ENCODE assay signal across 17 cellular contexts in genomic region chr7:139623518-139623917, GRCh38.
A peak's percentile ranks its signal among the peaks of the same experiment; 100 is the strongest.
DNase-seq lines count a peak whose midpoint lies in the region; ATAC-seq and TF ChIP-seq lines count a peak whose summit lies in the region.
"Had no signal": no experiment of that assay in that cellular context is flagged by ENCODE, and none has a peak within 500 bp of the region (broad histone marks: within the 10 kb centered on the region; RNA-seq: fewer than 3 reads in every experiment).

No MANE protein-coding gene starts in this region.

- in situ Hi-C loops in IMR-90 (cut with MboI; ENCODE audit: low sequenced_read_pairs): no loop called here

- no peak overlapping the region for H3K27ac ChIP-seq in right atrium auricular region
- no peak overlapping the region for H3K27ac ChIP-seq in IMR-90 (ENCODE audit: insufficient read depth, low read length)
- H3K27ac ChIP-seq: C4-2B, esophagus muscularis mucosa, heart left ventricle had no signal

- no TSS peak for BruUV-seq in IMR-90 (replicated peaks; lab: Mats Ljungman, UMichigan)

- TF ChIP-seq POLR2A in IMR-90 (IDR thresholded peaks at IDR 0.05; ENCODE audit: low read depth, low read length): no peak

- no peak overlapping the region for H2BK5ac ChIP-seq in IMR-90 (ENCODE audit: low read depth, low read length, poor library complexity, severe bottlenecking)

- TF ChIP-seq CTCF in right atrium auricular region (IDR thresholded peaks at IDR 0.05): no peak
- TF ChIP-seq CTCF in IMR-90 (conservative IDR thresholded peaks at IDR 0.05; ENCODE audit: low read depth, low read length): no peak
- TF ChIP-seq CTCF in cardiac fibroblast (IDR thresholded peaks at IDR 0.05; ENCODE audit: low read depth, low read length): no peak

- peaks cover 22% of the 10 kb centered on the region; the same call in 1 of the 2 replicates for H3K9me1 ChIP-seq in IMR-90 (ENCODE audit: insufficient read depth, low read length)

- TF ChIP-seq RAD21 in IMR-90 (IDR thresholded peaks at IDR 0.05; ENCODE audit: low read length): no peak

- DNase-seq in right atrium auricular region (ENCODE audit: low spot score) (peak; percentile 54), Right ventricle myocardium superior (no peak), IMR-90 (peak; percentile 17), cardiac fibroblast (ENCODE audit: low read depth in 2 of 2) (peak; percentile 22 to 29), H7 (no peak), DMS53 (lab: John Stamatoyannopoulos, UW) (no peak)
- DNase-seq in stimulated activated naive CD8-positive, alpha-beta T cell treated with anti-CD3 and anti-CD28 coated beads, Interleukin-15, amount 100 ng/mL, for 72 hours: peak in 1 of 2 donors; percentile 16
- DNase-seq: heart left ventricle; MG63; NCI-H2081 treated with DMSO at 0.1 percent for 48 hours; nucleus accumbens; stimulated activated CD4-positive, alpha-beta T cell treated with anti-CD3 and anti-CD28 coated beads, Interleukin-2, amount 100 ng/mL, for 48 hours; stimulated activated CD8-positive, alpha-beta memory T cell treated with anti-CD3 and anti-CD28 coated beads, Interleukin-4, amount 100 ng/mL, for 48 hours had no signal

- no peak overlapping the region for H2BK120ac ChIP-seq in IMR-90 (ENCODE audit: low read depth, low read length)

- intact Hi-C loops in Right ventricle myocardium superior (cut with DNase I): no loop called here
- intact Hi-C loops in IMR-90 (cut with micrococcal nuclease): no loop called here

- no peak overlapping the region for H2AK9ac ChIP-seq in IMR-90 (replicated peaks; ENCODE audit: low read depth, low read length, poor library complexity)

- no peaks in the 10 kb centered on the region for H3K4me1 ChIP-seq in right atrium auricular region
- peaks cover 6% of the 10 kb centered on the region for H3K4me1 ChIP-seq in IMR-90 (ENCODE audit: control insufficient read depth, insufficient read depth, low read length)
- H3K4me1 ChIP-seq: esophagus muscularis mucosa had no signal

- H3K27me3 ChIP-seq in right atrium auricular region: no peaks in the 10 kb centered on the region
- no peaks in the 10 kb centered on the region for H3K27me3 ChIP-seq in IMR-90 (ENCODE audit: control insufficient read depth, insufficient read depth, low read length)
- no peaks in the 10 kb centered on the region for H3K27me3 ChIP-seq in H7 (ENCODE audit: control insufficient read depth, insufficient read depth, low read length)
- H3K27me3 ChIP-seq: esophagus muscularis mucosa, heart left ventricle, MG63 had no signal

- H4K91ac ChIP-seq in IMR-90 (ENCODE audit: insufficient read depth, low read depth, low read length): no peak overlapping the region

- no CpG with 5 or more reads among the region's 4 CpGs for WGBS in IMR-90 (ENCODE audit: extremely low coverage in 2 of 2, insufficient read length in 1 of 2), 2 experiments

- CTCF ChIA-PET in IMR-90 (lab: Yijun Ruan, JAX): no interaction called here

- no peak overlapping the region for H3K9ac ChIP-seq in IMR-90 (ENCODE audit: low read depth, low read length)

- H3K18ac ChIP-seq in IMR-90 (ENCODE audit: low read depth, low read length): no peak overlapping the region

- H3K4ac ChIP-seq in IMR-90 (ENCODE audit: low read depth, low read length): no peak overlapping the region

- no peaks in the 10 kb centered on the region for H3K9me3 ChIP-seq in right atrium auricular region
- H3K9me3 ChIP-seq in IMR-90 (ENCODE audit: control insufficient read depth, insufficient read depth, low read length): no peaks in the 10 kb centered on the region
- H3K9me3 ChIP-seq: esophagus muscularis mucosa, heart left ventricle, MG63 had no signal

- no peak overlapping the region for H3K4me2 ChIP-seq in IMR-90 (ENCODE audit: low read depth, low read length)

- H3K9me3 Mint-ChIP-seq in stimulated activated naive CD8-positive, alpha-beta T cell treated with anti-CD3 and anti-CD28 coated beads, Interleukin-15, amount 100 ng/mL, for 72 hours: no peaks in the 10 kb centered on the region
- H3K9me3 Mint-ChIP-seq: dendritic cell treated with granulocyte-macrophage colony-stimulating factor and Interleukin-4, amounts not matched to agents 40 ng/mL and 50 ng/mL, for 4 days; mesothelial cell of epicardium had no signal

- H3K14ac ChIP-seq in IMR-90 (replicated peaks; ENCODE audit: low read depth, low read length): no peak overlapping the region

- no peak overlapping the region for H4K5ac ChIP-seq in IMR-90 (ENCODE audit: low read depth, low read length)

- POLR2A ChIA-PET in IMR-90 (lab: Charles Lee; ENCODE audit: unreplicated experiment): no interaction called here

- ATAC-seq in Right ventricle myocardium superior (ENCODE audit: poor library complexity) (no peak), IMR-90 (ENCODE audit: low read depth) (0 out of 2 replicates have a peak, but pooled peaks have one; percentile 18)
- peak; percentile 72 for ATAC-seq in stimulated activated naive CD8-positive, alpha-beta T cell treated with anti-CD3 and anti-CD28 coated beads, Interleukin-15, amount 100 ng/mL, for 72 hours

- H3K4me1 Mint-ChIP-seq in stimulated activated naive CD8-positive, alpha-beta T cell treated with anti-CD3 and anti-CD28 coated beads, Interleukin-15, amount 100 ng/mL, for 72 hours: peaks cover 62% of the 10 kb centered on the region
- H3K4me1 Mint-ChIP-seq: mesothelial cell of epicardium had no signal

- no peak overlapping the region for H2BK15ac ChIP-seq in IMR-90 (ENCODE audit: low read depth, low read length)

- no peak overlapping the region for H2AK5ac ChIP-seq in IMR-90 (ENCODE audit: low read depth, low read length)

- dilution Hi-C loops in IMR-90 (cut with HindIII; ENCODE audit: low sequenced_read_pairs, unreplicated experiment): no loop called here

- no peak overlapping the region for H3K4me3 Mint-ChIP-seq in stimulated activated naive CD8-positive, alpha-beta T cell treated with anti-CD3 and anti-CD28 coated beads, Interleukin-15, amount 100 ng/mL, for 72 hours
- H3K4me3 Mint-ChIP-seq: dendritic cell treated with granulocyte-macrophage colony-stimulating factor and Interleukin-4, amounts not matched to agents 40 ng/mL and 50 ng/mL, for 4 days; mesothelial cell of epicardium had no signal

- no peak overlapping the region for H3K23ac ChIP-seq in IMR-90 (ENCODE audit: low read depth, low read length)

- H3K79me1 ChIP-seq in IMR-90 (ENCODE audit: low read depth in 1 of 2, low read length in 2 of 2): peaks cover 30 to 80% of the 10 kb centered on the region in 2 experiments

- H2BK20ac ChIP-seq in IMR-90 (ENCODE audit: low read depth, low read length): no peak overlapping the region

- no peak overlapping the region for H4K8ac ChIP-seq in IMR-90 (ENCODE audit: low read depth in 2 of 2, low read length in 2 of 2)

- H3K36me3 ChIP-seq in right atrium auricular region (peaks cover 69% of the 10 kb centered on the region), IMR-90 (ENCODE audit: control insufficient read depth, insufficient read depth, low read length) (peaks cover 76% of the 10 kb centered on the region), H7 (replicated peaks; ENCODE audit: control insufficient read depth, insufficient read depth, low read length) (peaks cover 3% of the 10 kb centered on the region; the same call in 1 of the 2 replicates)

- H3K27ac Mint-ChIP-seq in stimulated activated naive CD8-positive, alpha-beta T cell treated with anti-CD3 and anti-CD28 coated beads, Interleukin-15, amount 100 ng/mL, for 72 hours: peak overlapping the region in 1 of 2 donors; percentile 72
- H3K27ac Mint-ChIP-seq: dendritic cell treated with granulocyte-macrophage colony-stimulating factor and Interleukin-4, amounts not matched to agents 40 ng/mL and 50 ng/mL, for 4 days; mesothelial cell of epicardium had no signal

- no peak overlapping the region for H2AFZ ChIP-seq in IMR-90 (replicated peaks; ENCODE audit: low read length, poor library complexity)

- no peaks in the 10 kb centered on the region for H3K27me3 Mint-ChIP-seq in stimulated activated naive CD8-positive, alpha-beta T cell treated with anti-CD3 and anti-CD28 coated beads, Interleukin-15, amount 100 ng/mL, for 72 hours
- H3K27me3 Mint-ChIP-seq: dendritic cell treated with granulocyte-macrophage colony-stimulating factor and Interleukin-4, amounts not matched to agents 40 ng/mL and 50 ng/mL, for 4 days had no signal

- H3K56ac ChIP-seq in IMR-90 (ENCODE audit: extremely low read depth, insufficient read depth, low read length): no peak overlapping the region

- H4K20me1 ChIP-seq in IMR-90 (ENCODE audit: insufficient read depth, low read length): peaks cover 25% of the 10 kb centered on the region; the same call in 1 of the 2 replicates

- H3K4me3 ChIP-seq in right atrium auricular region (no peak overlapping the region), IMR-90 (ENCODE audit: insufficient read depth, low read depth, low read length) (no peak overlapping the region), cardiac fibroblast (replicated peaks in 1 of 2; ENCODE audit: low read depth in 2 of 2, low read length in 2 of 2) (no peak overlapping the region), H7 (ENCODE audit: insufficient read depth, low read depth, low read length) (no peak overlapping the region)
- H3K4me3 ChIP-seq: esophagus muscularis mucosa, heart left ventricle, MG63 had no signal

TF ChIP-seq in IMR-90, 13 proteins besides CTCF, POLR2A, EP300 and RAD21 (continues in another document):
- TF ChIP-seq SMC3 (IDR thresholded peaks at IDR 0.05; ENCODE audit: low read depth, low read length) (no peak), MXI1 (IDR thresholded peaks at IDR 0.05; ENCODE audit: borderline replicate concordance, low read depth, low read length) (no peak), NFE2L2 (IDR thresholded peaks at IDR 0.05; ENCODE audit: low read depth, low read length) (no peak), BHLHE40 (IDR thresholded peaks at IDR 0.05; ENCODE audit: low read depth, low read length) (no peak), MAZ (IDR thresholded peaks at IDR 0.05; ENCODE audit: borderline replicate concordance, low read depth, low read length) (no peak), CHD1 (IDR thresholded peaks at IDR 0.05; ENCODE audit: low read depth, low read length) (no peak), RFX5 (IDR thresholded peaks at IDR 0.05; ENCODE audit: low read depth, low read length) (no peak), FOS (IDR thresholded peaks at IDR 0.05; ENCODE audit: low read depth, low read length) (no peak), RCOR1 (IDR thresholded peaks at IDR 0.05; ENCODE audit: insufficient replicate concordance, low read length) (no peak), MAFK (IDR thresholded peaks at IDR 0.05; ENCODE audit: low read depth, low read length) (no peak), CEBPB (IDR thresholded peaks at IDR 0.05; ENCODE audit: low read depth, low read length) (no peak)
- TF ChIP-seq, protein P1, sequence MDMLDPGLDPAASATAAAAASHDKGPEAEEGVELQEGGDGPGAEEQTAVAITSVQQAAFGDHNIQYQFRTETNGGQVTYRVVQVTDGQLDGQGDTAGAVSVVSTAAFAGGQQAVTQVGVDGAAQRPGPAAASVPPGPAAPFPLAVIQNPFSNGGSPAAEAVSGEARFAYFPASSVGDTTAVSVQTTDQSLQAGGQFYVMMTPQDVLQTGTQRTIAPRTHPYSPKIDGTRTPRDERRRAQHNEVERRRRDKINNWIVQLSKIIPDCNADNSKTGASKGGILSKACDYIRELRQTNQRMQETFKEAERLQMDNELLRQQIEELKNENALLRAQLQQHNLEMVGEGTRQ (IDR thresholded peaks at IDR 0.05; ENCODE audit: low read depth, low read length): no peak

Comparison
In these comparisons a context has a peak if more than half of its experiments do, and no peak if none do; other contexts are left out.
1. DNase-seq: peak in right atrium auricular region (single experiment), IMR-90 (single experiment) and cardiac fibroblast (2 of 2); none in Right ventricle myocardium superior (single experiment), H7 (single experiment) and DMS53 (single experiment).